ENCODE assay signal across 1 cellular context in the genomic region with DNA sequence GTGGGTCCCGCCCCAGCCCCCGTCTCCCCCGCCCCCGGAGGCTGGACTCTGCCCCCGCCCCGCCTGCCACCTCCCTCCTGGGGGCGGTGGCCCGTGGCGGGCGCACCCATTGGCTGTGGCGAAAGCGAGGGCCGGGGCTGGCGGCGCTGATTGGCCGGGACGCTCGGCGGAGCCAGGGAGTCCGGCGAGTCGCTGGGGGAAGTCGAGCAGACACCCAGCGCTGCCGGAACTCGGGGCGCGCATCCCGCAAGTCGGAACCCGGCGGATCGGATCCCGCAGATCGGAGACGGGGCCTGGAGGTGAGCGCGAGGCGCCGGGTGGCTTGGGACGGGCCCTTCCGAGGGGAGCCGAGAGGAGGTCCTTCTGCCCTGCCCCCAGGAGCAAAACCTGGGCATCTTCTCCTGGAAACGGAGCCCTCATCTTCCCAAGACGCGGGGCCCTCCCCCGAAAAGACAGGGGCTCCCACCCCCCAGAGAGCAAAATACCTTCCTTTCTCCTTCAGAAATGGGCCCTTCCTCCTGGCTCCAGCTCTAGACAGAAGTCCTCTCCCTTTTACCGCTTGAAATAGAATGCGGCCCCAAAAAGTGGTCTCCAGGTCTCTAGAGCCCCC.
TF ChIP-seq lines count a peak whose summit lies in the region.

A gene (plus strand): TSS at position 205 of the 610 bp plus-strand sequence. CDS start 61,123 bp downstream, outside the sequence.

TF ChIP-seq in HepG2, 621 proteins besides CTCF, POLR2A, EP300 and RAD21 (continued from another document and continues in another):
- TF ChIP-seq, protein P1, sequence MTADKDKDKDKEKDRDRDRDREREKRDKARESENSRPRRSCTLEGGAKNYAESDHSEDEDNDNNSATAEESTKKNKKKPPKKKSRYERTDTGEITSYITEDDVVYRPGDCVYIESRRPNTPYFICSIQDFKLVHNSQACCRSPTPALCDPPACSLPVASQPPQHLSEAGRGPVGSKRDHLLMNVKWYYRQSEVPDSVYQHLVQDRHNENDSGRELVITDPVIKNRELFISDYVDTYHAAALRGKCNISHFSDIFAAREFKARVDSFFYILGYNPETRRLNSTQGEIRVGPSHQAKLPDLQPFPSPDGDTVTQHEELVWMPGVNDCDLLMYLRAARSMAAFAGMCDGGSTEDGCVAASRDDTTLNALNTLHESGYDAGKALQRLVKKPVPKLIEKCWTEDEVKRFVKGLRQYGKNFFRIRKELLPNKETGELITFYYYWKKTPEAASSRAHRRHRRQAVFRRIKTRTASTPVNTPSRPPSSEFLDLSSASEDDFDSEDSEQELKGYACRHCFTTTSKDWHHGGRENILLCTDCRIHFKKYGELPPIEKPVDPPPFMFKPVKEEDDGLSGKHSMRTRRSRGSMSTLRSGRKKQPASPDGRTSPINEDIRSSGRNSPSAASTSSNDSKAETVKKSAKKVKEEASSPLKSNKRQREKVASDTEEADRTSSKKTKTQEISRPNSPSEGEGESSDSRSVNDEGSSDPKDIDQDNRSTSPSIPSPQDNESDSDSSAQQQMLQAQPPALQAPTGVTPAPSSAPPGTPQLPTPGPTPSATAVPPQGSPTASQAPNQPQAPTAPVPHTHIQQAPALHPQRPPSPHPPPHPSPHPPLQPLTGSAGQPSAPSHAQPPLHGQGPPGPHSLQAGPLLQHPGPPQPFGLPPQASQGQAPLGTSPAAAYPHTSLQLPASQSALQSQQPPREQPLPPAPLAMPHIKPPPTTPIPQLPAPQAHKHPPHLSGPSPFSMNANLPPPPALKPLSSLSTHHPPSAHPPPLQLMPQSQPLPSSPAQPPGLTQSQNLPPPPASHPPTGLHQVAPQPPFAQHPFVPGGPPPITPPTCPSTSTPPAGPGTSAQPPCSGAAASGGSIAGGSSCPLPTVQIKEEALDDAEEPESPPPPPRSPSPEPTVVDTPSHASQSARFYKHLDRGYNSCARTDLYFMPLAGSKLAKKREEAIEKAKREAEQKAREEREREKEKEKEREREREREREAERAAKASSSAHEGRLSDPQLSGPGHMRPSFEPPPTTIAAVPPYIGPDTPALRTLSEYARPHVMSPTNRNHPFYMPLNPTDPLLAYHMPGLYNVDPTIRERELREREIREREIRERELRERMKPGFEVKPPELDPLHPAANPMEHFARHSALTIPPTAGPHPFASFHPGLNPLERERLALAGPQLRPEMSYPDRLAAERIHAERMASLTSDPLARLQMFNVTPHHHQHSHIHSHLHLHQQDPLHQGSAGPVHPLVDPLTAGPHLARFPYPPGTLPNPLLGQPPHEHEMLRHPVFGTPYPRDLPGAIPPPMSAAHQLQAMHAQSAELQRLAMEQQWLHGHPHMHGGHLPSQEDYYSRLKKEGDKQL (CRISPR knock-in tag; IDR thresholded peaks at IDR 0.05; ENCODE audit: low read depth), result no peak
- TF ChIP-seq, protein P2, sequence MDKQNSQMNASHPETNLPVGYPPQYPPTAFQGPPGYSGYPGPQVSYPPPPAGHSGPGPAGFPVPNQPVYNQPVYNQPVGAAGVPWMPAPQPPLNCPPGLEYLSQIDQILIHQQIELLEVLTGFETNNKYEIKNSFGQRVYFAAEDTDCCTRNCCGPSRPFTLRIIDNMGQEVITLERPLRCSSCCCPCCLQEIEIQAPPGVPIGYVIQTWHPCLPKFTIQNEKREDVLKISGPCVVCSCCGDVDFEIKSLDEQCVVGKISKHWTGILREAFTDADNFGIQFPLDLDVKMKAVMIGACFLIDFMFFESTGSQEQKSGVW (CRISPR knock-in tag; IDR thresholded peaks at IDR 0.05; ENCODE audit: borderline replicate concordance), result no peak
- TF ChIP-seq, protein P3, sequence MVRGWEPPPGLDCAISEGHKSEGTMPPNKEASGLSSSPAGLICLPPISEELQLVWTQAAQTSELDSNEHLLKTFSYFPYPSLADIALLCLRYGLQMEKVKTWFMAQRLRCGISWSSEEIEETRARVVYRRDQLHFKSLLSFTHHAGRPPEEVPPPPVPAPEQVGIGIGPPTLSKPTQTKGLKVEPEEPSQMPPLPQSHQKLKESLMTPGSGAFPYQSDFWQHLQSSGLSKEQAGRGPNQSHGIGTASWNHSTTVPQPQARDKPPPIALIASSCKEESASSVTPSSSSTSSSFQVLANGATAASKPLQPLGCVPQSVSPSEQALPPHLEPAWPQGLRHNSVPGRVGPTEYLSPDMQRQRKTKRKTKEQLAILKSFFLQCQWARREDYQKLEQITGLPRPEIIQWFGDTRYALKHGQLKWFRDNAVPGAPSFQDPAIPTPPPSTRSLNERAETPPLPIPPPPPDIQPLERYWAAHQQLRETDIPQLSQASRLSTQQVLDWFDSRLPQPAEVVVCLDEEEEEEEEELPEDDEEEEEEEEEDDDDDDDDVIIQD (CRISPR knock-in tag; IDR thresholded peaks at IDR 0.05; ENCODE audit: low read depth), result peak; percentile 31; the same call in 1 of the 2 replicates
- TF ChIP-seq HNF4A (CRISPR knock-in tag; IDR thresholded peaks at IDR 0.05) (peak; percentile 88), ZNF577 (CRISPR knock-in tag; IDR thresholded peaks at IDR 0.05; ENCODE audit: borderline replicate concordance, low read depth) (no peak), SALL2 (CRISPR knock-in tag; IDR thresholded peaks at IDR 0.05) (peak; percentile 76; the same call in 1 of the 2 replicates), ZNF230 (CRISPR knock-in tag; IDR thresholded peaks at IDR 0.05) (peak; percentile 83; the same call in 1 of the 2 replicates), GPN1 (CRISPR knock-in tag; IDR thresholded peaks at IDR 0.05; ENCODE audit: borderline replicate concordance) (no peak), ZNF629 (CRISPR knock-in tag; conservative IDR thresholded peaks at IDR 0.05) (no peak), SETDB1 (CRISPR knock-in tag; IDR thresholded peaks at IDR 0.05; ENCODE audit: borderline replicate concordance) (no peak), TMF1 (CRISPR knock-in tag; IDR thresholded peaks at IDR 0.05; ENCODE audit: low read depth) (no peak), PAWR (CRISPR knock-in tag; IDR thresholded peaks at IDR 0.05; ENCODE audit: borderline replicate concordance) (0 out of 2 replicates have a peak, but pooled peaks have one; percentile 53), IKZF1 (IDR thresholded peaks at IDR 0.05) (no peak), ZNF678 (CRISPR knock-in tag; IDR thresholded peaks at IDR 0.05) (peak; percentile 12; the same call in 1 of the 2 replicates), ARHGAP35 (CRISPR knock-in tag; IDR thresholded peaks at IDR 0.05; ENCODE audit: borderline replicate concordance) (no peak), FOXC1 (CRISPR knock-in tag; IDR thresholded peaks at IDR 0.05; ENCODE audit: borderline replicate concordance) (peak; percentile 95), ZNF260 (CRISPR knock-in tag; IDR thresholded peaks at IDR 0.05; ENCODE audit: borderline replicate concordance, low read depth) (no peak), MYNN (CRISPR knock-in tag; IDR thresholded peaks at IDR 0.05; ENCODE audit: low read depth) (no peak), ZNF616 (CRISPR knock-in tag; IDR thresholded peaks at IDR 0.05; ENCODE audit: low read depth) (no peak), KAT7 (CRISPR knock-in tag; IDR thresholded peaks at IDR 0.05; ENCODE audit: borderline replicate concordance) (peak; percentile 88; the same call in 1 of the 2 replicates), PHF8 (CRISPR knock-in tag; IDR thresholded peaks at IDR 0.05) (peak; percentile 80)
- TF ChIP-seq, protein P4, sequence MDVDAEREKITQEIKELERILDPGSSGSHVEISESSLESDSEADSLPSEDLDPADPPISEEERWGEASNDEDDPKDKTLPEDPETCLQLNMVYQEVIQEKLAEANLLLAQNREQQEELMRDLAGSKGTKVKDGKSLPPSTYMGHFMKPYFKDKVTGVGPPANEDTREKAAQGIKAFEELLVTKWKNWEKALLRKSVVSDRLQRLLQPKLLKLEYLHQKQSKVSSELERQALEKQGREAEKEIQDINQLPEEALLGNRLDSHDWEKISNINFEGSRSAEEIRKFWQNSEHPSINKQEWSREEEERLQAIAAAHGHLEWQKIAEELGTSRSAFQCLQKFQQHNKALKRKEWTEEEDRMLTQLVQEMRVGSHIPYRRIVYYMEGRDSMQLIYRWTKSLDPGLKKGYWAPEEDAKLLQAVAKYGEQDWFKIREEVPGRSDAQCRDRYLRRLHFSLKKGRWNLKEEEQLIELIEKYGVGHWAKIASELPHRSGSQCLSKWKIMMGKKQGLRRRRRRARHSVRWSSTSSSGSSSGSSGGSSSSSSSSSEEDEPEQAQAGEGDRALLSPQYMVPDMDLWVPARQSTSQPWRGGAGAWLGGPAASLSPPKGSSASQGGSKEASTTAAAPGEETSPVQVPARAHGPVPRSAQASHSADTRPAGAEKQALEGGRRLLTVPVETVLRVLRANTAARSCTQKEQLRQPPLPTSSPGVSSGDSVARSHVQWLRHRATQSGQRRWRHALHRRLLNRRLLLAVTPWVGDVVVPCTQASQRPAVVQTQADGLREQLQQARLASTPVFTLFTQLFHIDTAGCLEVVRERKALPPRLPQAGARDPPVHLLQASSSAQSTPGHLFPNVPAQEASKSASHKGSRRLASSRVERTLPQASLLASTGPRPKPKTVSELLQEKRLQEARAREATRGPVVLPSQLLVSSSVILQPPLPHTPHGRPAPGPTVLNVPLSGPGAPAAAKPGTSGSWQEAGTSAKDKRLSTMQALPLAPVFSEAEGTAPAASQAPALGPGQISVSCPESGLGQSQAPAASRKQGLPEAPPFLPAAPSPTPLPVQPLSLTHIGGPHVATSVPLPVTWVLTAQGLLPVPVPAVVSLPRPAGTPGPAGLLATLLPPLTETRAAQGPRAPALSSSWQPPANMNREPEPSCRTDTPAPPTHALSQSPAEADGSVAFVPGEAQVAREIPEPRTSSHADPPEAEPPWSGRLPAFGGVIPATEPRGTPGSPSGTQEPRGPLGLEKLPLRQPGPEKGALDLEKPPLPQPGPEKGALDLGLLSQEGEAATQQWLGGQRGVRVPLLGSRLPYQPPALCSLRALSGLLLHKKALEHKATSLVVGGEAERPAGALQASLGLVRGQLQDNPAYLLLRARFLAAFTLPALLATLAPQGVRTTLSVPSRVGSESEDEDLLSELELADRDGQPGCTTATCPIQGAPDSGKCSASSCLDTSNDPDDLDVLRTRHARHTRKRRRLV (CRISPR knock-in tag; IDR thresholded peaks at IDR 0.05), result peak; percentile 37; the same call in 1 of the 2 replicates
- TF ChIP-seq, protein P5, sequence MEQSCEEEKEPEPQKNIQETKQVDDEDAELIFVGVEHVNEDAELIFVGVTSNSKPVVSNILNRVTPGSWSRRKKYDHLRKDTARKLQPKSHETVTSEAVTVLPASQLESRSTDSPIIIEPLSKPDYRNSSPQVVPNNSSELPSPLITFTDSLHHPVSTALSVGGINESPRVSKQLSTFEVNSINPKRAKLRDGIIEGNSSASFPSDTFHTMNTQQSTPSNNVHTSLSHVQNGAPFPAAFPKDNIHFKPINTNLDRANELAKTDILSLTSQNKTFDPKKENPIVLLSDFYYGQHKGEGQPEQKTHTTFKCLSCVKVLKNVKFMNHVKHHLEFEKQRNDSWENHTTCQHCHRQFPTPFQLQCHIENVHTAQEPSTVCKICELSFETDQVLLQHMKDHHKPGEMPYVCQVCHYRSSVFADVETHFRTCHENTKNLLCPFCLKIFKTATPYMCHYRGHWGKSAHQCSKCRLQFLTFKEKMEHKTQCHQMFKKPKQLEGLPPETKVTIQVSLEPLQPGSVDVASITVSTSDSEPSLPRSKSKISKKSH (CRISPR knock-in tag; IDR thresholded peaks at IDR 0.05; ENCODE audit: borderline replicate concordance), result no peak
- TF ChIP-seq, protein P6, sequence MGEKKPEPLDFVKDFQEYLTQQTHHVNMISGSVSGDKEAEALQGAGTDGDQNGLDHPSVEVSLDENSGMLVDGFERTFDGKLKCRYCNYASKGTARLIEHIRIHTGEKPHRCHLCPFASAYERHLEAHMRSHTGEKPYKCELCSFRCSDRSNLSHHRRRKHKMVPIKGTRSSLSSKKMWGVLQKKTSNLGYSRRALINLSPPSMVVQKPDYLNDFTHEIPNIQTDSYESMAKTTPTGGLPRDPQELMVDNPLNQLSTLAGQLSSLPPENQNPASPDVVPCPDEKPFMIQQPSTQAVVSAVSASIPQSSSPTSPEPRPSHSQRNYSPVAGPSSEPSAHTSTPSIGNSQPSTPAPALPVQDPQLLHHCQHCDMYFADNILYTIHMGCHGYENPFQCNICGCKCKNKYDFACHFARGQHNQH (CRISPR knock-in tag; IDR thresholded peaks at IDR 0.05), result peak; percentile 26; the same call in 1 of the 2 replicates
- TF ChIP-seq, protein P7, sequence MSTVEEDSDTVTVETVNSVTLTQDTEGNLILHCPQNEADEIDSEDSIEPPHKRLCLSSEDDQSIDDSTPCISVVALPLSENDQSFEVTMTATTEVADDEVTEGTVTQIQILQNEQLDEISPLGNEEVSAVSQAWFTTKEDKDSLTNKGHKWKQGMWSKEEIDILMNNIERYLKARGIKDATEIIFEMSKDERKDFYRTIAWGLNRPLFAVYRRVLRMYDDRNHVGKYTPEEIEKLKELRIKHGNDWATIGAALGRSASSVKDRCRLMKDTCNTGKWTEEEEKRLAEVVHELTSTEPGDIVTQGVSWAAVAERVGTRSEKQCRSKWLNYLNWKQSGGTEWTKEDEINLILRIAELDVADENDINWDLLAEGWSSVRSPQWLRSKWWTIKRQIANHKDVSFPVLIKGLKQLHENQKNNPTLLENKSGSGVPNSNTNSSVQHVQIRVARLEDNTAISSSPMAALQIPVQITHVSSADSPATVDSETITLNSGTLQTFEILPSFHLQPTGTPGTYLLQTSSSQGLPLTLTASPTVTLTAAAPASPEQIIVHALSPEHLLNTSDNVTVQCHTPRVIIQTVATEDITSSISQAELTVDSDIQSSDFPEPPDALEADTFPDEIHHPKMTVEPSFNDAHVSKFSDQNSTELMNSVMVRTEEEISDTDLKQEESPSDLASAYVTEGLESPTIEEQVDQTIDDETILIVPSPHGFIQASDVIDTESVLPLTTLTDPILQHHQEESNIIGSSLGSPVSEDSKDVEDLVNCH (CRISPR knock-in tag; IDR thresholded peaks at IDR 0.05), result 0 out of 2 replicates have a peak, but pooled peaks have one; percentile 16
- TF ChIP-seq, protein P8, sequence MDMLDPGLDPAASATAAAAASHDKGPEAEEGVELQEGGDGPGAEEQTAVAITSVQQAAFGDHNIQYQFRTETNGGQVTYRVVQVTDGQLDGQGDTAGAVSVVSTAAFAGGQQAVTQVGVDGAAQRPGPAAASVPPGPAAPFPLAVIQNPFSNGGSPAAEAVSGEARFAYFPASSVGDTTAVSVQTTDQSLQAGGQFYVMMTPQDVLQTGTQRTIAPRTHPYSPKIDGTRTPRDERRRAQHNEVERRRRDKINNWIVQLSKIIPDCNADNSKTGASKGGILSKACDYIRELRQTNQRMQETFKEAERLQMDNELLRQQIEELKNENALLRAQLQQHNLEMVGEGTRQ (IDR thresholded peaks at IDR 0.05; ENCODE audit: low read depth, low read length), result no peak
- TF ChIP-seq, protein P8 (CRISPR knock-in tag; IDR thresholded peaks at IDR 0.05; ENCODE audit: borderline replicate concordance), result no peak
- TF ChIP-seq, protein P9, sequence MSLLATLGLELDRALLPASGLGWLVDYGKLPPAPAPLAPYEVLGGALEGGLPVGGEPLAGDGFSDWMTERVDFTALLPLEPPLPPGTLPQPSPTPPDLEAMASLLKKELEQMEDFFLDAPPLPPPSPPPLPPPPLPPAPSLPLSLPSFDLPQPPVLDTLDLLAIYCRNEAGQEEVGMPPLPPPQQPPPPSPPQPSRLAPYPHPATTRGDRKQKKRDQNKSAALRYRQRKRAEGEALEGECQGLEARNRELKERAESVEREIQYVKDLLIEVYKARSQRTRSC (CRISPR knock-in tag; IDR thresholded peaks at IDR 0.05; ENCODE audit: low read depth), result no peak
